Comparison of ENCODE assay signal across 20 cellular contexts in the genomic region with DNA sequence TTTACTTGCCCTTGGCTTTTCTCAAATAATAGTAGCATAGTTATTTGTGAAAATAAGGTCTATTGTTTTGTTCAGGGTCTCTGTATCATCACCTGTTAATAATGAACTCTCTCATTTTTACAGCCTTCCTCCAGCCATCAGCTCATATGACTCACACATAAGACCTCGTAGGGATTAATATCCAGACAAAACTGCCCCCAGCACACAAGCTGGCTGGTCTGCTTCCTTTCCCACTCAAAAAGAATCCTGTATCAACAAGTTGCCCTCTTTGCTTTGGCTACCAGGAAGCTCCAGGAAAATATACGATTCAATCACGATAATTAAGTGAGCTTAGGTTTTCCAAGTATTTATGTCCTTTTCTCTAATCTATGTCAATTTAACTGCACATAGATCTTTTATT.
DNase-seq lines count a peak whose midpoint lies in the region; ATAC-seq lines count a peak whose summit lies in the region.
"Had no signal": no experiment of that assay in that cellular context is flagged by ENCODE, and none has a peak within 500 bp of the region (broad histone marks: within the 10 kb centered on the region; RNA-seq: fewer than 3 reads in every experiment).

No MANE protein-coding gene starts in this region.

- peaks cover 66% of the 10 kb centered on the region for H3K4me1 Mint-ChIP-seq in stimulated activated effector memory CD8-positive, alpha-beta T cell treated with anti-CD3 and anti-CD28 coated beads, Interleukin-12 subunit alpha, Interleukin-12 subunit beta, amount 100 ng/mL, for 72 hours
- H3K4me1 Mint-ChIP-seq: IgD-negative memory B cell had no signal

- H3K9me3 Mint-ChIP-seq in stimulated activated effector memory CD8-positive, alpha-beta T cell treated with anti-CD3 and anti-CD28 coated beads, Interleukin-12 subunit alpha, Interleukin-12 subunit beta, amount 100 ng/mL, for 72 hours, result no peaks in the 10 kb centered on the region
- H3K9me3 Mint-ChIP-seq: CD8-positive, alpha-beta T cell; IgD-negative memory B cell had no signal

- no peaks in the 10 kb centered on the region for H3K36me3 Mint-ChIP-seq in stimulated activated effector memory CD8-positive, alpha-beta T cell treated with anti-CD3 and anti-CD28 coated beads, Interleukin-12 subunit alpha, Interleukin-12 subunit beta, amount 100 ng/mL, for 72 hours
- H3K36me3 Mint-ChIP-seq: CD8-positive, alpha-beta T cell; IgD-negative memory B cell had no signal

- no peak overlapping the region for H3K27ac Mint-ChIP-seq in stimulated activated effector memory CD8-positive, alpha-beta T cell treated with anti-CD3 and anti-CD28 coated beads, Interleukin-12 subunit alpha, Interleukin-12 subunit beta, amount 100 ng/mL, for 72 hours
- H3K27ac Mint-ChIP-seq: CD8-positive, alpha-beta T cell; IgD-negative memory B cell had no signal

- no peak overlapping the region for H3K4me3 Mint-ChIP-seq in stimulated activated effector memory CD8-positive, alpha-beta T cell treated with anti-CD3 and anti-CD28 coated beads, Interleukin-12 subunit alpha, Interleukin-12 subunit beta, amount 100 ng/mL, for 72 hours
- H3K4me3 Mint-ChIP-seq: CD8-positive, alpha-beta T cell had no signal

- no peak for ATAC-seq in GM18858 (IDR thresholded peaks at IDR 0.05; ENCODE audit: unreplicated experiment)
- no peak for ATAC-seq in stimulated activated effector memory CD8-positive, alpha-beta T cell treated with anti-CD3 and anti-CD28 coated beads, Interleukin-12 subunit alpha, Interleukin-12 subunit beta, amount 100 ng/mL, for 72 hours
- ATAC-seq: CD8-positive, alpha-beta T cell; GM12878; Right ventricle myocardium inferior had no signal

- DNase-seq in DMS53 (lab: John Stamatoyannopoulos, UW) (peak; percentile 24), DMS53 treated with DMSO at 0.1 percent for 48 hours (lab: John Stamatoyannopoulos, UW; ENCODE audit: unreplicated experiment) (no peak), amniotic epithelial cell (ENCODE audit: low read depth) (peak; percentile 49), kidney glomerular epithelial cell (lab: John Stamatoyannopoulos, UW) (peak; percentile 21), cortex of kidney (lab: John Stamatoyannopoulos, UW) (no peak), cerebellar nuclear complex (lab: John Stamatoyannopoulos, UW) (no peak)
- DNase-seq in stimulated activated effector memory CD8-positive, alpha-beta T cell treated with anti-CD3 and anti-CD28 coated beads, Interleukin-12 subunit alpha, Interleukin-12 subunit beta, amount 100 ng/mL, for 72 hours (ENCODE audit: low spot score in 2 of 2), result no peak
- DNase-seq: ACHN; CD8-positive, alpha-beta T cell; DMS79; GM23248; NCI-H1694 treated with DMSO at 0.1 percent for 48 hours; NCI-H2081 treated with DMSO at 0.1 percent for 48 hours; NCI-H446; NCI-H526 treated with DMSO at 0.1 percent for 48 hours; OCI-M1 had no signal

Comparison
In these comparisons a context has a peak if more than half of its experiments do, and no peak if none do; other contexts are left out.
1. DNase-seq: peak in DMS53 (single experiment), amniotic epithelial cell (single experiment) and kidney glomerular epithelial cell (single experiment); none in DMS53 treated with DMSO at 0.1 percent for 48 hours (single experiment), cortex of kidney (single experiment), stimulated activated effector memory CD8-positive, alpha-beta T cell treated with anti-CD3 and anti-CD28 coated beads, Interleukin-12 subunit alpha, Interleukin-12 subunit beta, amount 100 ng/mL, for 72 hours (0 of 2) and cerebellar nuclear complex (0 of 2).